In the genomic region with DNA sequence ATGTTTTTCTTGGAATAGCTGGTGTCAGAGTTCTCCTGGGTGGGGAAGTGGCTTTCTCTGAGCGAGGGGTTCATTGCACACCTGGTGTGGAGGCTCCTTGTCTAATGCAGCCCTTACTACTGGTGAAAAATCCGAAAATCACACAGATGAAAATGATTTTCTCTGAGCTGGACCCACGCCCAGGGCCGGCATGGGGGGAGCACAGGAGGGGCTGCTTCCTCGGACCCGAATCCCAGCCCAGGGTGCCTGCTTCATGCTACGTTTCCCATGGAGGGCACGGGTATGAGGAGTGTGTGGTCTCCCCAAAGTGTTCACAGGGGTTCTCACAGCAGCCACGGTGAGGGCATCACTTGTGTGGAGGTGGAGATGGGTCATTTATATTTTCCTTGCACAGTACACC, we compare ENCODE assay signal across 13 cellular contexts.
"Had no signal": no experiment of that assay in that cellular context is flagged by ENCODE, and none has a peak within 500 bp of the region (broad histone marks: within the 10 kb centered on the region; RNA-seq: fewer than 3 reads in every experiment).

No MANE protein-coding gene starts in this region.

- DNase-seq: cerebellar nuclear complex; effector CD8-positive, alpha-beta T cell; foreskin keratinocyte; mucosa of descending colon; small intestine; stimulated activated CD4-positive, alpha-beta T cell treated with anti-CD3 and anti-CD28 coated beads, Interleukin-2, amount 100 ng/mL, for 48 hours; thyroid gland; uterus had no signal

- H3K36me3 ChIP-seq: thyroid gland, uterus had no signal

- H3K27ac Mint-ChIP-seq: natural killer cell treated with Interleukin-12 subunit alpha and Interleukin-12 subunit beta and Interleukin-15 and Interleukin-18, amount 100 ng/mL, for 72 hours; stimulated activated memory B cell treated with anti-CD40 and anti-IgM and Interleukin-4, amounts not matched to agents 10 μg/mL and 1 μg/mL and 100 μg/mL, for 72 hours; type B pancreatic cell had no signal

- ATAC-seq: foreskin keratinocyte had no signal

- H3K36me3 Mint-ChIP-seq: natural killer cell treated with Interleukin-12 subunit alpha and Interleukin-12 subunit beta and Interleukin-15 and Interleukin-18, amount 100 ng/mL, for 72 hours; stimulated activated memory B cell treated with anti-CD40 and anti-IgM and Interleukin-4, amounts not matched to agents 10 μg/mL and 1 μg/mL and 100 μg/mL, for 72 hours; type B pancreatic cell had no signal

- H2AFZ ChIP-seq: hepatocyte had no signal

- H3K79me2 ChIP-seq: hepatocyte had no signal

- H3K27me3 ChIP-seq: hepatocyte, thyroid gland, uterus had no signal

- H3K9me3 Mint-ChIP-seq: natural killer cell treated with Interleukin-12 subunit alpha and Interleukin-12 subunit beta and Interleukin-15 and Interleukin-18, amount 100 ng/mL, for 72 hours; stimulated activated memory B cell treated with anti-CD40 and anti-IgM and Interleukin-4, amounts not matched to agents 10 μg/mL and 1 μg/mL and 100 μg/mL, for 72 hours; type B pancreatic cell had no signal

- H3K4me3 ChIP-seq: hepatocyte, mucosa of descending colon, thyroid gland, uterus had no signal

- H3K27ac ChIP-seq: epithelial cell of prostate, foreskin keratinocyte, hepatocyte, thyroid gland, uterus had no signal

- H3K9me3 ChIP-seq: mucosa of descending colon, thyroid gland, uterus had no signal

- H3K4me3 Mint-ChIP-seq: natural killer cell treated with Interleukin-12 subunit alpha and Interleukin-12 subunit beta and Interleukin-15 and Interleukin-18, amount 100 ng/mL, for 72 hours; stimulated activated memory B cell treated with anti-CD40 and anti-IgM and Interleukin-4, amounts not matched to agents 10 μg/mL and 1 μg/mL and 100 μg/mL, for 72 hours; type B pancreatic cell had no signal

- H3K4me2 ChIP-seq: hepatocyte had no signal

- H3K4me1 ChIP-seq: foreskin keratinocyte, thyroid gland, uterus had no signal

- H3K4me1 Mint-ChIP-seq: stimulated activated memory B cell treated with anti-CD40 and anti-IgM and Interleukin-4, amounts not matched to agents 10 μg/mL and 1 μg/mL and 100 μg/mL, for 72 hours had no signal
